Comparison of ENCODE assay signal across 10 cellular contexts in the genomic region with DNA sequence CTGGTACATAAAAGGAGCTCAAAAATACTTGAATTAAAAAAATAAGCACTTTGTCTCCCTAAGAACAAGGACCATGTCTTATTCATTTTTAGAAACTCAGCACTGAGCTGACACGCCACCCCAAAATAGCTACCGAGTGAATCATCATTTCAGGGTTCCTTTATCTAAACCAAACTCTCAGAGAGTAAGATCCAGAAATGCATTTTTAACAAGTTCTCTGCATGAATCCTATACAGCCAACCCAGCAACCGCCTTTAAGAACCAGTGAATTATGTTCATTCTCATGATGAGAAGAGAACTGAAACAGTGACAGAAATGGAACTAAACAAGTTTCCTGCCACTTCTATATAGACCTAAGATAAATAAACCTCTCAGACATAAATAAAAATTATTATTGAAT. TPM values are rescaled to one million over a fixed set of nuclear protein-coding genes. Genes with fewer than 3 reads are reported as not detected.
DNase-seq lines count a peak whose midpoint lies in the region; ATAC-seq and TF ChIP-seq lines count a peak whose summit lies in the region.
"Had no signal": no experiment of that assay in that cellular context is flagged by ENCODE, and none has a peak within 500 bp of the region (broad histone marks: within the 10 kb centered on the region; RNA-seq: fewer than 3 reads in every experiment).

No MANE protein-coding gene starts in this region.

- H3K4me3 ChIP-seq in suprapubic skin: no peak overlapping the region
- no peak overlapping the region for H3K4me3 ChIP-seq in stomach
- no peak overlapping the region for H3K4me3 ChIP-seq in Peyer's patch
- H3K4me3 ChIP-seq: adrenal gland had no signal

- intact Hi-C loops in stomach (cut with DNase I; ENCODE audit: low total_unique reads): no loop called here

- H3K27me3 ChIP-seq in suprapubic skin (no peaks in the 10 kb centered on the region), stomach (no peaks in the 10 kb centered on the region), Peyer's patch (no peaks in the 10 kb centered on the region)
- H3K27me3 ChIP-seq: adrenal gland had no signal

- H3K36me3 ChIP-seq in suprapubic skin (no peaks in the 10 kb centered on the region), stomach (no peaks in the 10 kb centered on the region), Peyer's patch (no peaks in the 10 kb centered on the region)
- H3K36me3 ChIP-seq: adrenal gland had no signal

- no peak for TF ChIP-seq POLR2A in suprapubic skin (IDR thresholded peaks at IDR 0.05)
- TF ChIP-seq POLR2A in stomach (IDR thresholded peaks at IDR 0.05): no peak
- TF ChIP-seq POLR2A in Peyer's patch (IDR thresholded peaks at IDR 0.05): no peak

- DNase-seq in stimulated activated CD4-positive, alpha-beta T cell treated with anti-CD3 and anti-CD28 coated beads, Interleukin-15, amount 100 ng/mL, for 24 hours: peak; percentile 50
- no peak for DNase-seq in stimulated activated CD4-positive, alpha-beta T cell treated with anti-CD3 and anti-CD28 coated beads, Interleukin-4, amount 100 ng/mL, for 4 hours
- peak; percentile 76 for DNase-seq in RKO (ENCODE audit: low spot score)
- peak; percentile 79 for DNase-seq in superior temporal gyrus (ENCODE audit: extremely low spot score)
- DNase-seq in suprapubic skin (ENCODE audit: low spot score in 2 of 2): no peak
- DNase-seq in stomach: no peak
- DNase-seq in Peyer's patch: no peak
- DNase-seq: NCI-H69 had no signal

- TF ChIP-seq EP300 in suprapubic skin (IDR thresholded peaks at IDR 0.05) (no peak), stomach (IDR thresholded peaks at IDR 0.05) (no peak)

- no peaks in the 10 kb centered on the region for H3K9me3 ChIP-seq in suprapubic skin
- no peaks in the 10 kb centered on the region for H3K9me3 ChIP-seq in stomach
- H3K9me3 ChIP-seq in Peyer's patch: no peaks in the 10 kb centered on the region
- H3K9me3 ChIP-seq: adrenal gland had no signal

- peak; percentile 83 for ATAC-seq in HG02678 (IDR thresholded peaks at IDR 0.05; ENCODE audit: unreplicated experiment)

- no peak for TF ChIP-seq CTCF in suprapubic skin (IDR thresholded peaks at IDR 0.05)
- TF ChIP-seq CTCF in stomach (IDR thresholded peaks at IDR 0.05): no peak
- TF ChIP-seq CTCF in Peyer's patch (IDR thresholded peaks at IDR 0.05): no peak

- H3K27ac ChIP-seq in suprapubic skin (no peak overlapping the region), stomach (no peak overlapping the region), Peyer's patch (no peak overlapping the region)

- 66% methylated on average over 3 of the region's 3 CpGs for WGBS in suprapubic skin
- WGBS in stomach, 5 donors: 69 to 82% (median 75%) methylated on average over 3 of the region's 3 CpGs

- H3K4me1 ChIP-seq in suprapubic skin (no peaks in the 10 kb centered on the region), stomach (peaks cover 0 to 11% (median 0%) of the 10 kb centered on the region in 4 donors), Peyer's patch (no peaks in the 10 kb centered on the region)

RNA-seq across cellular contexts. Expression of gene C16orf87, which starts 8.7 kb away (rescaled TPM):
- total RNA-seq in suprapubic skin (10 to 100 TPM in 1 of 4 donors, 1 to 10 TPM in 3; 4.9 to 12.6 (median 6.8) TPM), stomach (10 to 100 TPM in 2 of 5 donors, 1 to 10 TPM in 2, not detected in 1; 1.3 to 16.2 (median 8.4) TPM), Peyer's patch (10 to 100 TPM in 2 of 4 donors, 1 to 10 TPM in 2; 7.9 to 13.5 (median 10.6) TPM)
- 1 to 10 TPM; 2.7 to 3.9 (median 3.7) TPM for polyA plus RNA-seq in stomach

Comparison
In these comparisons a context has a peak if more than half of its experiments do, and no peak if none do; other contexts are left out.
1. DNase-seq: peak in stimulated activated CD4-positive, alpha-beta T cell treated with anti-CD3 and anti-CD28 coated beads, Interleukin-15, amount 100 ng/mL, for 24 hours (single experiment), RKO (single experiment) and superior temporal gyrus (single experiment); none in stimulated activated CD4-positive, alpha-beta T cell treated with anti-CD3 and anti-CD28 coated beads, Interleukin-4, amount 100 ng/mL, for 4 hours (0 of 2), suprapubic skin (0 of 2), stomach (single experiment) and Peyer's patch (0 of 3).